Comparison of ENCODE assay signal across 23 cellular contexts in the genomic region with DNA sequence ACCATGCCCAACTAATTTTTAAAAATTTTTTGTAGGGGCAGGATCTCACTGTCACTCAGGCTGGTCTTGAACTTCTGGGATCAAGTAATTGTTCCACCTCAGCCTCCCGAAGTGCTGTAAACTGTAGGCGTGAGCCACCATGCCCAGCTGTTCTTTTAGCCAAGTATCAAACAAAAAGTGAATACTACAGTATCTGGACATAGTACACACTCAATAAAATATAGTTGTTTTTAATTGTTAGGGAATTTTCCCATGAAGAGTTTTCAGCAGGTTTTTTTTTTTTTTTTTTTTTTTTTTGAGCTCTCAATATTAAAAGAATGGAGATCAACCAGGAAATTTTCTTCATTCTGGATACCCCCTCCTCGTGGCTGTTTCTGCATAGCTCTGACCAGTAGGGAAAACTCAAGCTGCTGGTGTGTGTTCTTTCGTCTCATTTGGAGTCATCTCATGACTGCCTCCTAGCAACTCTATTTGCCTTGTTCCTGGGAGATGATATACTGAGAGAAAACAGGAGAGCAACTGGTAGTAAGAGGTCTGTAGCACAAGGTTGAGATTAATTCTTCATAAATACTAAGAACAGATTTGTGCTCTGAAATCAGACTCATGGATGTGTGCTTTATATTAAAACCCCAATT. TPM values are rescaled to one million over a fixed set of nuclear protein-coding genes. Genes with fewer than 3 reads are reported as not detected.
DNase-seq lines count a peak whose midpoint lies in the region; FAIRE-seq and TF ChIP-seq lines count a peak whose summit lies in the region.
"Had no signal": no experiment of that assay in that cellular context is flagged by ENCODE, and none has a peak within 500 bp of the region (broad histone marks: within the 10 kb centered on the region; RNA-seq: fewer than 3 reads in every experiment).

No MANE protein-coding gene starts in this region.

- CTCF ChIA-PET in activated CD4-positive, alpha-beta T cell treated with anti-CD3 and anti-CD28 coated beads, Interleukin-2, amount 10 ng/mL, durations not matched to agents 7 days and 5 days (lab: Charles Lee) = interaction anchor here (0.6 to 1.0 kb wide), 4 partner anchors 12 to 121 kb away, joined by 3 to 6 read pairs (median 4); no protein-coding TSS in a partner anchor

- peak; percentile 20 for FAIRE-seq in HTR-8/SVneo (lab: Jason Lieb, UNC)
- peak; percentile 95 for FAIRE-seq in islet of Langerhans (lab: Jason Lieb, UNC)
- FAIRE-seq: GM12891 had no signal

- no peak overlapping the region for H2AFZ ChIP-seq in smooth muscle cell (ENCODE audit: low read depth)
- H2AFZ ChIP-seq: GM23338 had no signal

- peaks cover 9% of the 10 kb centered on the region for H3K36me3 Mint-ChIP-seq in activated CD4-positive, alpha-beta T cell treated with anti-CD3 and anti-CD28 coated beads, Interleukin-2, amount 10 ng/mL, durations not matched to agents 7 days and 5 days (ENCODE audit: low read depth)
- H3K36me3 Mint-ChIP-seq: IgD-negative memory B cell had no signal

- H3K9me3 Mint-ChIP-seq in activated CD4-positive, alpha-beta T cell treated with anti-CD3 and anti-CD28 coated beads, Interleukin-2, amount 10 ng/mL, durations not matched to agents 7 days and 5 days = no peaks in the 10 kb centered on the region
- H3K9me3 Mint-ChIP-seq: CD8-positive, alpha-beta T cell; GM23338; IgD-negative memory B cell had no signal

- H3K9ac ChIP-seq in smooth muscle cell (ENCODE audit: low read depth) = no peak overlapping the region

- H3K4me2 ChIP-seq in smooth muscle cell = no peak overlapping the region
- H3K4me2 ChIP-seq: GM23338 had no signal

- WGBS in smooth muscle cell (ENCODE audit: low lambda C conversion rate) = 91% methylated on average over 4 of the region's 4 CpGs

- POLR2A ChIA-PET in activated CD4-positive, alpha-beta T cell treated with anti-CD3 and anti-CD28 coated beads, Interleukin-2, amount 10 ng/mL, durations not matched to agents 7 days and 5 days (lab: Charles Lee) = no interaction called here

- H3K9me3 ChIP-seq in smooth muscle cell (replicated peaks; ENCODE audit: low read depth) = no peaks in the 10 kb centered on the region
- H3K9me3 ChIP-seq: Peyer's patch, SJCRH30 had no signal

- no peak overlapping the region for H3K4me3 ChIP-seq in smooth muscle cell
- H3K4me3 ChIP-seq: GM23338, Peyer's patch, SJCRH30 had no signal

- H4K20me1 ChIP-seq in smooth muscle cell (ENCODE audit: low read depth) = peaks cover 33% of the 10 kb centered on the region

- peaks cover 3% of the 10 kb centered on the region for H3K4me1 Mint-ChIP-seq in activated CD4-positive, alpha-beta T cell treated with anti-CD3 and anti-CD28 coated beads, Interleukin-2, amount 10 ng/mL, durations not matched to agents 7 days and 5 days
- H3K4me1 Mint-ChIP-seq: GM23338 had no signal

- DNase-seq in activated CD4-positive, alpha-beta T cell treated with anti-CD3 and anti-CD28 coated beads, Interleukin-2, amount 10 ng/mL, durations not matched to agents 7 days and 5 days = no peak
- DNase-seq in activated CD4-positive, alpha-beta T cell treated with anti-CD3 and anti-CD28 coated beads, Interleukin-2, amount 50 U/mL, for 1 hour = no peak
- DNase-seq in HTR-8/SVneo (ENCODE audit: insufficient read length, low spot score) = no peak
- no peak for DNase-seq in smooth muscle cell (lab: John Stamatoyannopoulos, UW; ENCODE audit: unreplicated experiment)
- no peak for DNase-seq in effector CD4-positive, alpha-beta T cell
- no peak for DNase-seq in NCI-H2227 (lab: John Stamatoyannopoulos, UW; ENCODE audit: unreplicated experiment)
- DNase-seq in GM19238 (ENCODE audit: insufficient read length, low spot score) = no peak
- DNase-seq: AML-193; C1 segment of cervical spinal cord; CD8-positive, alpha-beta T cell; DMS153; HCEC 1CT; NCI-H1105 treated with DMSO at 0.1 percent for 48 hours; NCI-H2029 treated with DMSO at 0.1 percent for 48 hours; NCI-H345; NCI-H524 treated with DMSO at 0.1 percent for 48 hours; Peyer's patch; SJCRH30 had no signal

- peaks cover 12% of the 10 kb centered on the region for H3K79me2 ChIP-seq in smooth muscle cell (ENCODE audit: low read depth)

- no peaks in the 10 kb centered on the region for H3K36me3 ChIP-seq in smooth muscle cell (ENCODE audit: low read depth)

- H3K27me3 Mint-ChIP-seq in activated CD4-positive, alpha-beta T cell treated with anti-CD3 and anti-CD28 coated beads, Interleukin-2, amount 10 ng/mL, durations not matched to agents 7 days and 5 days = no peaks in the 10 kb centered on the region
- H3K27me3 Mint-ChIP-seq: IgD-negative memory B cell had no signal

- peak overlapping the region; percentile 71 for H3K27ac ChIP-seq in smooth muscle cell (ENCODE audit: low read depth)
- H3K27ac ChIP-seq: Peyer's patch, SJCRH30 had no signal

- H3K4me3 Mint-ChIP-seq in activated CD4-positive, alpha-beta T cell treated with anti-CD3 and anti-CD28 coated beads, Interleukin-2, amount 10 ng/mL, durations not matched to agents 7 days and 5 days = no peak overlapping the region
- H3K4me3 Mint-ChIP-seq: CD8-positive, alpha-beta T cell; GM23338; IgD-negative memory B cell had no signal

- peaks cover 11% of the 10 kb centered on the region for H3K4me1 ChIP-seq in smooth muscle cell (ENCODE audit: low read depth)
- H3K4me1 ChIP-seq: Peyer's patch, SJCRH30 had no signal

- peaks cover 4% of the 10 kb centered on the region for H3F3A ChIP-seq in smooth muscle cell (ENCODE audit: low read depth)

- no peak for TF ChIP-seq CTCF in smooth muscle cell (IDR thresholded peaks at IDR 0.05; ENCODE audit: borderline replicate concordance, insufficient read depth, poor library complexity, severe bottlenecking)

- peak overlapping the region; percentile 57 for H3K27ac Mint-ChIP-seq in activated CD4-positive, alpha-beta T cell treated with anti-CD3 and anti-CD28 coated beads, Interleukin-2, amount 10 ng/mL, durations not matched to agents 7 days and 5 days
- H3K27ac Mint-ChIP-seq: CD8-positive, alpha-beta T cell; GM23338; IgD-negative memory B cell had no signal

- H3K27me3 ChIP-seq in smooth muscle cell (ENCODE audit: low read depth) = no peaks in the 10 kb centered on the region
- H3K27me3 ChIP-seq: Peyer's patch, SJCRH30 had no signal

RNA-seq across cellular contexts. Expression of a gene that starts 16.5 kb away (rescaled TPM):
- total RNA-seq in activated CD4-positive, alpha-beta T cell treated with anti-CD3 and anti-CD28 coated beads, Interleukin-2, amount 10 ng/mL, durations not matched to agents 7 days and 5 days = 10 to 100 TPM; 15.2 to 19.0 TPM
- 15.5 and 30.2 TPM in 2 replicates for total RNA-seq in smooth muscle cell
- 15.5 and 24.5 TPM in 2 replicates for polyA plus RNA-seq in smooth muscle cell

RNA-seq across cellular contexts. Expression of a gene that starts 57.6 kb away (rescaled TPM):
- 1 to 10 TPM; 7.1 to 7.2 TPM for total RNA-seq in activated CD4-positive, alpha-beta T cell treated with anti-CD3 and anti-CD28 coated beads, Interleukin-2, amount 10 ng/mL, durations not matched to agents 7 days and 5 days
- total RNA-seq in smooth muscle cell = 29.9 and 30.7 TPM in 2 replicates
- polyA plus RNA-seq in smooth muscle cell = 35.5 and 39.3 TPM in 2 replicates
- total RNA-seq: G401 had no signal
